Comparison of ENCODE assay signal across 15 cellular contexts in the genomic region with DNA sequence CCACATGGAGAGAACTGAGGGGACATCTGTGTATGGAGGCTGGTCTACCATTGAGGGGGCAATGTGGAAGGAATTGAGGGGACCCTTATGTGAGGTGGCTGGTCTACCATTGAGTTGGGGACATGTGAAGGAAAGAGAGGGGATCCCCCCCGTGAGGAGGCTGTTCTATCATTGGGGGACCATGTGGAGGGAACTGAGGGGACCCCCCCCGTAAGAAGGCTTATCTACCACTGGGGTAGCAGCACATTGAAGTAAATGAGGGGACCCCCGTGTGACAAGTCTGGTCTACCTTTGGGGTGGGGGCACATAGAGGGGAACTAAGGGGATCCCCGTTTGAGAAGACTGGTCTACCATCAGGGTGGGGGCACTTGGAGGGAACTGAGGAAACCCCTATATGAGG.
DNase-seq lines count a peak whose midpoint lies in the region; ATAC-seq and TF ChIP-seq lines count a peak whose summit lies in the region.
"Had no signal": no experiment of that assay in that cellular context is flagged by ENCODE, and none has a peak within 500 bp of the region (broad histone marks: within the 10 kb centered on the region; RNA-seq: fewer than 3 reads in every experiment).

No MANE protein-coding gene starts in this region.

- WGBS in heart left ventricle, 4 donors: 68 to 78% (median 76%) methylated on average over 4 of the region's 4 CpGs
- 72% methylated on average over 4 of the region's 4 CpGs for WGBS in right cardiac atrium

- peak in 3 of 5 donors; percentile 1 to 4 (median 2) for DNase-seq in heart left ventricle
- no peak for DNase-seq in right cardiac atrium
- DNase-seq in activated CD8-positive, alpha-beta memory T cell treated with anti-CD3 and anti-CD28 coated beads, Interleukin-2, amount 50 U/mL, for 48 hours: peak; percentile 13
- peak; percentile 9 for DNase-seq in sciatic nerve (ENCODE audit: low spot score)
- no peak for DNase-seq in KG1 (lab: John Stamatoyannopoulos, UW)
- DNase-seq in DMS 273 (lab: John Stamatoyannopoulos, UW; ENCODE audit: unreplicated experiment): no peak
- DNase-seq: CD4-positive, alpha-beta memory T cell; DND-41; GDM1; Karpas-422; MM.1S; NCI-H1105; NCI-H187; NCI-H446 had no signal

- H3K27me3 ChIP-seq in heart left ventricle: peaks cover 0 to 11% (median 0%) of the 10 kb centered on the region in 9 donors
- H3K27me3 ChIP-seq in right cardiac atrium (ENCODE audit: control insufficient read depth, insufficient read depth): no peaks in the 10 kb centered on the region

- H3K4me1 ChIP-seq in heart left ventricle (no peaks in the 10 kb centered on the region), right cardiac atrium (ENCODE audit: control insufficient read depth, insufficient read depth, low read length) (no peaks in the 10 kb centered on the region)

- H3K4me3 ChIP-seq in heart left ventricle: no peak overlapping the region
- no peak overlapping the region for H3K4me3 ChIP-seq in right cardiac atrium (ENCODE audit: low read length)

- no peaks in the 10 kb centered on the region for H3K36me3 ChIP-seq in heart left ventricle

- ATAC-seq in heart left ventricle (no peak), right cardiac atrium (no peak), sciatic nerve (no peak), HG03280 (IDR thresholded peaks at IDR 0.05; ENCODE audit: unreplicated experiment) (no peak)

- intact Hi-C loops in heart left ventricle (cut with DNase I) (no loop called here), right cardiac atrium (cut with DNase I) (no loop called here), sciatic nerve (cut with DNase I) (no loop called here)

- TF ChIP-seq POLR2A in heart left ventricle (IDR thresholded peaks at IDR 0.05): no peak

- TF ChIP-seq CTCF in heart left ventricle (IDR thresholded peaks at IDR 0.05): no peak

- H3K27ac ChIP-seq in heart left ventricle (no peak overlapping the region), right cardiac atrium (ENCODE audit: low read length) (no peak overlapping the region)

- H3K9me3 ChIP-seq in heart left ventricle (peaks cover 0 to 9% (median 0%) of the 10 kb centered on the region in 12 donors), right cardiac atrium (ENCODE audit: control insufficient read depth, low read length) (no peaks in the 10 kb centered on the region)

Comparison
In these comparisons a context has a peak if more than half of its experiments do, and no peak if none do; other contexts are left out.
1. DNase-seq: peak in heart left ventricle (3 of 5), activated CD8-positive, alpha-beta memory T cell treated with anti-CD3 and anti-CD28 coated beads, Interleukin-2, amount 50 U/mL, for 48 hours (single experiment) and sciatic nerve (single experiment); none in right cardiac atrium (0 of 3), KG1 (single experiment) and DMS 273 (single experiment).